In genomic region chr2:215311625-215312394, GRCh38 we compare ENCODE assay signal across 8 cellular contexts. TPM values are rescaled to one million over a fixed set of nuclear protein-coding genes. Genes with fewer than 3 reads are reported as not detected.
DNase-seq lines count a peak whose midpoint lies in the region; ATAC-seq, FAIRE-seq and TF ChIP-seq lines count a peak whose summit lies in the region.

TSS of gene ATIC (plus strand) at chr2:215312059. CDS start at chr2:215312143, 84 bp downstream.

- peak; percentile 97 for FAIRE-seq in GM12892 (lab: Jason Lieb, UNC)

- ATAC-seq in HG02852 (IDR thresholded peaks at IDR 0.05; ENCODE audit: unreplicated experiment) (peak; percentile 98), heart right ventricle (peak; percentile 97 to 99 (median 99)), upper lobe of right lung (peak; percentile 99)

- H3K27me3 ChIP-seq in heart right ventricle: no peaks in the 10 kb centered on the region
- H3K27me3 ChIP-seq in upper lobe of right lung: no peaks in the 10 kb centered on the region

- 0 to 1% methylated on average over 64 of the region's 64 CpGs for WGBS in heart right ventricle, 2 donors

- intact Hi-C loops in heart right ventricle (cut with DNase I): no loop called here
- intact Hi-C loops in posterior vena cava (cut with DNase I): no loop called here
- intact Hi-C loops in upper lobe of right lung (cut with DNase I): no loop called here

- H3K4me3 ChIP-seq in heart right ventricle: peak within 1 kb of the TSS; percentile 53 to 84 (median 62)
- peak within 1 kb of the TSS; percentile 79 for H3K4me3 ChIP-seq in upper lobe of right lung

- H3K9me3 ChIP-seq in heart right ventricle (no peaks in the 10 kb centered on the region), upper lobe of right lung (no peaks in the 10 kb centered on the region)

- TF ChIP-seq CTCF in heart right ventricle (IDR thresholded peaks at IDR 0.05) (peak in 5 of 9 donors; percentile 4 to 36 (median 17)), upper lobe of right lung (IDR thresholded peaks at IDR 0.05) (no peak)

- H3K4me1 ChIP-seq in heart right ventricle (peaks cover 0 to 14% (median 8%) of the 10 kb centered on the region in 9 donors), upper lobe of right lung (peaks cover 6% of the 10 kb centered on the region)

- H3K36me3 ChIP-seq in heart right ventricle (peaks cover 0 to 10% (median 0%) of the 10 kb centered on the region in 9 donors), upper lobe of right lung (no peaks in the 10 kb centered on the region)

- DNase-seq in GM12892 (ENCODE audit: insufficient read length): peak; percentile 84
- peak; percentile 93 for DNase-seq in NCI-H146 (lab: John Stamatoyannopoulos, UW)
- DNase-seq in T-helper 1 cell: peak; percentile 76 to 94 (median 83)
- DNase-seq in amniotic epithelial cell (ENCODE audit: low read depth): peak; percentile 93
- DNase-seq in heart right ventricle: peak; percentile 89 to 92
- peak; percentile 98 for DNase-seq in posterior vena cava (ENCODE audit: low spot score)
- peak; percentile 98 for DNase-seq in upper lobe of right lung

- TF ChIP-seq POLR2A in GM12892 (IDR thresholded peaks at IDR 0.05; ENCODE audit: low read depth, low read length): peak; percentile 97

- H3K27ac ChIP-seq in heart right ventricle: peak within 1 kb of the TSS in 9 of 10 donors; percentile 55 to 91 (median 79)
- H3K27ac ChIP-seq in upper lobe of right lung: peak within 1 kb of the TSS; percentile 82

RNA-seq across cellular contexts. Expression of gene ATIC, which starts in this region (rescaled TPM):
- polyA plus RNA-seq in GM12892 (2012; ENCODE audit: missing spikeins): 239 TPM
- total RNA-seq in heart right ventricle (10 to 100 TPM; 36.1 to 62.6 (median 47.0) TPM), posterior vena cava (10 to 100 TPM; 52.2 to 57.7 TPM), upper lobe of right lung (71.0 TPM)
- polyA plus RNA-seq in heart right ventricle: 100 to 1,000 TPM in 1 of 2 donors, 10 to 100 TPM in 1; 90.1 to 106 TPM

Comparison
In these comparisons a context has a peak if more than half of its experiments do, and no peak if none do; other contexts are left out.
1. Peak in every context shown above with its lines: DNase-seq, ATAC-seq, H3K4me3 ChIP-seq and H3K27ac ChIP-seq.